33 cellular contexts compared by ENCODE assay signal in genomic region chr9:28758971-28759370, GRCh38.
A peak's percentile ranks its signal among the peaks of the same experiment; 100 is the strongest.
DNase-seq lines count a peak whose midpoint lies in the region; TF ChIP-seq lines count a peak whose summit lies in the region.
"Had no signal": no experiment of that assay in that cellular context is flagged by ENCODE, and none has a peak within 500 bp of the region (broad histone marks: within the 10 kb centered on the region; RNA-seq: fewer than 3 reads in every experiment).

No MANE protein-coding gene starts in this region.

- H3K27ac Mint-ChIP-seq in MCF 10A (ENCODE audit: low read depth, unreplicated experiment), result peak overlapping the region; percentile 28
- H3K27ac Mint-ChIP-seq: B cell; CD14-positive monocyte; CD4-positive, alpha-beta memory T cell; CD4-positive, alpha-beta T cell; CD4-positive, CD25-positive, alpha-beta regulatory T cell; CD8-positive, alpha-beta memory T cell; CD8-positive, alpha-beta T cell had no signal

- H3K79me2 ChIP-seq in mammary epithelial cell (ENCODE audit: insufficient read depth, low read length) (no peaks in the 10 kb centered on the region), neural cell (replicated peaks; ENCODE audit: insufficient read depth, low read length) (no peaks in the 10 kb centered on the region), smooth muscle cell (ENCODE audit: low read depth) (peaks cover 3% of the 10 kb centered on the region), hepatocyte (no peaks in the 10 kb centered on the region)

- TF ChIP-seq CTCF in MCF 10A (IDR thresholded peaks at IDR 0.05; ENCODE audit: unreplicated experiment) (no peak), mammary epithelial cell (conservative IDR thresholded peaks at IDR 0.05 in 1 of 2, IDR thresholded peaks at IDR 0.05 in 1 of 2; ENCODE audit: extremely low read depth in 1 of 2, insufficient read depth in 1 of 2, low read depth in 1 of 2, low read length in 2 of 2) (no peak), neural cell (IDR thresholded peaks at IDR 0.05; ENCODE audit: poor library complexity, severe bottlenecking) (no peak), smooth muscle cell (IDR thresholded peaks at IDR 0.05; ENCODE audit: borderline replicate concordance, insufficient read depth, poor library complexity, severe bottlenecking) (no peak), hepatocyte (IDR thresholded peaks at IDR 0.05; ENCODE audit: poor library complexity) (no peak)

- H3F3A ChIP-seq in neural cell (ENCODE audit: insufficient read depth, low read length, poor library complexity, severe bottlenecking) (no peaks in the 10 kb centered on the region), smooth muscle cell (ENCODE audit: low read depth) (no peaks in the 10 kb centered on the region)

- TF ChIP-seq EP300 in neural cell (conservative IDR thresholded peaks at IDR 0.05; ENCODE audit: poor library complexity, severe bottlenecking), result peak; percentile 85

- in situ Hi-C loops in mammary epithelial cell (cut with MboI; ENCODE audit: low sequenced_read_pairs in 2 of 2), result loop anchor here (25.0 kb wide), 2 partner anchors 453 to 928 kb away; partner anchors contain the start of gene LINGO2 (in 1 of the 2)

- 100% methylated on average over 1 of the region's 1 CpG for WGBS in mammary epithelial cell (ENCODE audit: low coverage, missing lambda C conversion rate)
- 76% methylated on average over 1 of the region's 1 CpG for WGBS in smooth muscle cell (ENCODE audit: low lambda C conversion rate)
- 78% methylated on average over 1 of the region's 1 CpG for WGBS in hepatocyte (ENCODE audit: low lambda C conversion rate, missing lambda C conversion rate)

- H3K9me3 Mint-ChIP-seq in MCF 10A (ENCODE audit: unreplicated experiment), result no peaks in the 10 kb centered on the region

- H3K4me1 ChIP-seq in mammary epithelial cell (ENCODE audit: insufficient read depth, low read length) (no peaks in the 10 kb centered on the region), smooth muscle cell (ENCODE audit: low read depth) (peaks cover 2% of the 10 kb centered on the region), hepatocyte (ENCODE audit: insufficient read depth) (no peaks in the 10 kb centered on the region)
- H3K4me1 ChIP-seq: A549, BE2C, Caco-2 had no signal

- CTCF ChIA-PET in MCF 10A (lab: Yijun Ruan, JAX) (no interaction called here), mammary epithelial cell (lab: Charles Lee; ENCODE audit: low non-redundant PET) (no interaction called here)

- no peaks in the 10 kb centered on the region for H3K9me3 ChIP-seq in mammary epithelial cell (replicated peaks; ENCODE audit: insufficient read depth, low read length)
- H3K9me3 ChIP-seq in neural cell (ENCODE audit: low read length), result no peaks in the 10 kb centered on the region
- H3K9me3 ChIP-seq in smooth muscle cell (replicated peaks; ENCODE audit: low read depth), result no peaks in the 10 kb centered on the region
- no peaks in the 10 kb centered on the region for H3K9me3 ChIP-seq in hepatocyte (ENCODE audit: low read depth)
- H3K9me3 ChIP-seq: A549, BE2C, BLaER1, Caco-2 had no signal

- no peaks in the 10 kb centered on the region for H3K9me2 ChIP-seq in neural cell (ENCODE audit: insufficient read depth, low read length)
- no peaks in the 10 kb centered on the region for H3K9me2 ChIP-seq in hepatocyte (replicated peaks; ENCODE audit: insufficient read depth)

- H4K20me1 ChIP-seq in mammary epithelial cell (ENCODE audit: insufficient read depth, low read length) (no peaks in the 10 kb centered on the region), neural cell (ENCODE audit: insufficient read depth) (no peaks in the 10 kb centered on the region), smooth muscle cell (ENCODE audit: low read depth) (no peaks in the 10 kb centered on the region), hepatocyte (ENCODE audit: insufficient read depth, poor library complexity, severe bottlenecking) (no peaks in the 10 kb centered on the region)
- H4K20me1 ChIP-seq: BLaER1; BLaER1 treated with 17β-estradiol and CSF1 and Interleukin-3, amounts not matched to agents 10 nM and 100 nM had no signal

- no peaks in the 10 kb centered on the region for H3K36me3 Mint-ChIP-seq in MCF 10A (ENCODE audit: insufficient read depth, unreplicated experiment)
- H3K36me3 Mint-ChIP-seq: CD14-positive monocyte; CD4-positive, alpha-beta memory T cell; CD4-positive, CD25-positive, alpha-beta regulatory T cell; CD8-positive, alpha-beta memory T cell; CD8-positive, alpha-beta T cell had no signal

- intact Hi-C loops in MCF 10A (cut with micrococcal nuclease) (no loop called here), mammary epithelial cell (cut with micrococcal nuclease) (no loop called here)

- H3K4me3 Mint-ChIP-seq in MCF 10A (ENCODE audit: unreplicated experiment), result no peak overlapping the region
- H3K4me3 Mint-ChIP-seq: B cell; CD14-positive monocyte; CD4-positive, alpha-beta memory T cell; CD4-positive, alpha-beta T cell; CD4-positive, CD25-positive, alpha-beta regulatory T cell; CD8-positive, alpha-beta memory T cell; CD8-positive, alpha-beta T cell had no signal

- H3K36me3 ChIP-seq in mammary epithelial cell (ENCODE audit: insufficient read depth, low read length) (no peaks in the 10 kb centered on the region), neural cell (ENCODE audit: insufficient read depth, low read length) (no peaks in the 10 kb centered on the region), smooth muscle cell (ENCODE audit: low read depth) (no peaks in the 10 kb centered on the region), hepatocyte (replicated peaks; ENCODE audit: insufficient read depth, low read depth) (no peaks in the 10 kb centered on the region)
- H3K36me3 ChIP-seq: BE2C; BLaER1; BLaER1 treated with 17β-estradiol and CSF1 and Interleukin-3, amounts not matched to agents 10 nM and 100 nM had no signal

- TF ChIP-seq RAD21 in neural cell (conservative IDR thresholded peaks at IDR 0.05), result no peak

- no peaks in the 10 kb centered on the region for H3K27me3 ChIP-seq in mammary epithelial cell (ENCODE audit: insufficient read depth, low read length)
- no peaks in the 10 kb centered on the region for H3K27me3 ChIP-seq in neural cell (ENCODE audit: insufficient read depth, low read depth, low read length)
- H3K27me3 ChIP-seq in smooth muscle cell (ENCODE audit: low read depth), result no peaks in the 10 kb centered on the region
- no peaks in the 10 kb centered on the region for H3K27me3 ChIP-seq in hepatocyte
- H3K27me3 ChIP-seq: BE2C; BLaER1; BLaER1 treated with 17β-estradiol and CSF1 and Interleukin-3, amounts not matched to agents 10 nM and 100 nM had no signal

- H3K27ac ChIP-seq in mammary epithelial cell (ENCODE audit: insufficient read depth, low read depth, low read length), result no peak overlapping the region
- no peak overlapping the region for H3K27ac ChIP-seq in neural cell (ENCODE audit: low read length)
- H3K27ac ChIP-seq in smooth muscle cell (ENCODE audit: low read depth), result peak overlapping the region; percentile 53
- no peak overlapping the region for H3K27ac ChIP-seq in hepatocyte
- H3K27ac ChIP-seq: 22Rv1; A549; BLaER1; BLaER1 treated with 17β-estradiol and CSF1 and Interleukin-3, amounts not matched to agents 10 nM and 100 nM; C4-2B had no signal

- BruUV-seq in MCF 10A (replicated peaks; lab: Mats Ljungman, UMichigan), result no TSS peak
- no TSS peak for BruUV-seq in mammary epithelial cell (replicated peaks; lab: Mats Ljungman, UMichigan)

- H3K27me3 Mint-ChIP-seq in MCF 10A (ENCODE audit: insufficient read depth, unreplicated experiment), result no peaks in the 10 kb centered on the region
- H3K27me3 Mint-ChIP-seq: B cell; CD4-positive, alpha-beta T cell; CD4-positive, CD25-positive, alpha-beta regulatory T cell; CD8-positive, alpha-beta memory T cell had no signal

- POLR2A ChIA-PET in MCF 10A (lab: Yijun Ruan, JAX), result no interaction called here

- dilution Hi-C loops in mammary epithelial cell (cut with HindIII; ENCODE audit: low sequenced_read_pairs), result no loop called here

- H3K4me3 ChIP-seq in mammary epithelial cell (replicated peaks in 1 of 3; ENCODE audit: insufficient read depth in 1 of 3, low read depth in 2 of 3, low read length in 3 of 3) (no peak overlapping the region), neural cell (ENCODE audit: low read length) (no peak overlapping the region), smooth muscle cell (no peak overlapping the region), hepatocyte (no peak overlapping the region)
- H3K4me3 ChIP-seq: A549; BLaER1; BLaER1 treated with 17β-estradiol and CSF1 and Interleukin-3, amounts not matched to agents 10 nM and 100 nM had no signal

- H3K9ac ChIP-seq in mammary epithelial cell (ENCODE audit: insufficient read depth, low read length), result no peak overlapping the region
- no peak overlapping the region for H3K9ac ChIP-seq in neural cell (ENCODE audit: low read length)
- H3K9ac ChIP-seq in smooth muscle cell (ENCODE audit: low read depth), result no peak overlapping the region
- H3K9ac ChIP-seq: BLaER1; BLaER1 treated with 17β-estradiol and CSF1 and Interleukin-3, amounts not matched to agents 10 nM and 100 nM had no signal

- H3K4me1 Mint-ChIP-seq in MCF 10A (ENCODE audit: insufficient read depth, unreplicated experiment), result peaks cover 8% of the 10 kb centered on the region
- H3K4me1 Mint-ChIP-seq: B cell; CD14-positive monocyte; CD4-positive, alpha-beta memory T cell; CD4-positive, CD25-positive, alpha-beta regulatory T cell; CD8-positive, alpha-beta memory T cell had no signal

- no peak for DNase-seq in MCF 10A (ENCODE audit: unreplicated experiment)
- no peak for DNase-seq in mammary epithelial cell
- no peak for DNase-seq in smooth muscle cell (lab: John Stamatoyannopoulos, UW; ENCODE audit: unreplicated experiment)
- DNase-seq in NCI-H1105 (lab: John Stamatoyannopoulos, UW), result no peak
- DNase-seq in hepatocyte (ENCODE audit: low spot score), result no peak
- DNase-seq: 8988T; ACHN; AML-193; BE2C; C1 segment of cervical spinal cord; Caco-2; Calu3; CD4-positive, alpha-beta memory T cell; CD4-positive, alpha-beta T cell; CD4-positive, CD25-positive, alpha-beta regulatory T cell; CD8-positive, alpha-beta memory T cell; CD8-positive, alpha-beta T cell; COR-L47; DMS 273 treated with DMSO at 0.1 percent for 48 hours; DMS153; DMS53; DMS79; DMS79 treated with DMSO at 0.1 percent for 48 hours; DND-41; EL had no signal

- H3K4me2 ChIP-seq in mammary epithelial cell (ENCODE audit: insufficient read depth, low read depth, low read length) (no peak overlapping the region), neural cell (ENCODE audit: low read length) (no peak overlapping the region), smooth muscle cell (peak overlapping the region; percentile 42), hepatocyte (no peak overlapping the region)
- H3K4me2 ChIP-seq: A549, BLaER1 had no signal

- H2AFZ ChIP-seq in mammary epithelial cell (ENCODE audit: low read depth, low read length) (no peak overlapping the region), neural cell (ENCODE audit: low read depth, low read length) (no peak overlapping the region), smooth muscle cell (ENCODE audit: low read depth) (no peak overlapping the region), hepatocyte (no peak overlapping the region)

TF ChIP-seq in neural cell, 6 proteins besides CTCF, POLR2A, EP300 and RAD21 (continues in another document):
- no peak for TF ChIP-seq SMC3 (conservative IDR thresholded peaks at IDR 0.05; ENCODE audit: poor library complexity)
